ENCODE assay signal across 8 cellular contexts in genomic region chr1:89995595-89996397, GRCh38. TPM values are rescaled to one million over a fixed set of nuclear protein-coding genes. Genes with fewer than 3 reads are reported as not detected.
A peak's percentile ranks its signal among the peaks of the same experiment; 100 is the strongest.
DNase-seq lines count a peak whose midpoint lies in the region; ATAC-seq and TF ChIP-seq lines count a peak whose summit lies in the region.

No MANE protein-coding gene starts in this region.

- H3K36me3 ChIP-seq in iPS-15b (ENCODE audit: control insufficient read depth, insufficient read depth, low read length) (no peaks in the 10 kb centered on the region), smooth muscle cell (ENCODE audit: low read depth) (no peaks in the 10 kb centered on the region)

- no peaks in the 10 kb centered on the region for H3K9me3 Mint-ChIP-seq in activated naive CD8-positive, alpha-beta T cell treated with anti-CD3 and anti-CD28 coated beads for 36 hours

- peak overlapping the region; percentile 47 for H3K4me3 ChIP-seq in iPS-15b (ENCODE audit: low read depth, low read length)
- H3K4me3 ChIP-seq in smooth muscle cell = peak overlapping the region; percentile 88

- H3K27me3 ChIP-seq in iPS-15b (ENCODE audit: control insufficient read depth, insufficient read depth, low read length) (no peaks in the 10 kb centered on the region), smooth muscle cell (ENCODE audit: low read depth) (no peaks in the 10 kb centered on the region)

- H3F3A ChIP-seq in smooth muscle cell (ENCODE audit: low read depth) = peaks cover 15% of the 10 kb centered on the region

- peaks cover 26% of the 10 kb centered on the region for H3K36me3 Mint-ChIP-seq in activated naive CD8-positive, alpha-beta T cell treated with anti-CD3 and anti-CD28 coated beads for 36 hours

- peak overlapping the region; percentile 88 for H3K9ac ChIP-seq in iPS-15b (ENCODE audit: low read depth, low read length)
- peak overlapping the region; percentile 98 for H3K9ac ChIP-seq in smooth muscle cell (ENCODE audit: low read depth)

- peaks cover 8% of the 10 kb centered on the region for H3K4me1 ChIP-seq in iPS-15b (ENCODE audit: control insufficient read depth, insufficient read depth, low read length)
- peaks cover 42% of the 10 kb centered on the region for H3K4me1 ChIP-seq in smooth muscle cell (ENCODE audit: low read depth)

- peaks cover 31% of the 10 kb centered on the region for H3K4me1 Mint-ChIP-seq in activated naive CD8-positive, alpha-beta T cell treated with anti-CD3 and anti-CD28 coated beads for 36 hours

- 3% methylated on average over 15 of the region's 15 CpGs for WGBS in smooth muscle cell (ENCODE audit: low lambda C conversion rate)

- peaks cover 54% of the 10 kb centered on the region for H3K79me2 ChIP-seq in smooth muscle cell (ENCODE audit: low read depth)

- peak overlapping the region; percentile 90 for H3K4me2 ChIP-seq in smooth muscle cell

- peak overlapping the region; percentile 91 for H3K4me3 Mint-ChIP-seq in activated naive CD8-positive, alpha-beta T cell treated with anti-CD3 and anti-CD28 coated beads for 36 hours

- peak overlapping the region; percentile 98 for H3K27ac ChIP-seq in C4-2B
- H3K27ac ChIP-seq in smooth muscle cell (ENCODE audit: low read depth) = peak overlapping the region; percentile 91

- peaks cover 51% of the 10 kb centered on the region for H4K20me1 ChIP-seq in smooth muscle cell (ENCODE audit: low read depth)

- H2AFZ ChIP-seq in smooth muscle cell (ENCODE audit: low read depth) = peak overlapping the region; percentile 77

- no peaks in the 10 kb centered on the region for H3K27me3 Mint-ChIP-seq in activated naive CD8-positive, alpha-beta T cell treated with anti-CD3 and anti-CD28 coated beads for 36 hours

- no peak for ATAC-seq in GM19452 (IDR thresholded peaks at IDR 0.05; ENCODE audit: unreplicated experiment)
- ATAC-seq in GM21526 (IDR thresholded peaks at IDR 0.05; ENCODE audit: low FRiP score, unreplicated experiment) = no peak

- TF ChIP-seq CTCF in C4-2B (conservative IDR thresholded peaks at IDR 0.05) = no peak
- no peak for TF ChIP-seq CTCF in smooth muscle cell (IDR thresholded peaks at IDR 0.05; ENCODE audit: borderline replicate concordance, insufficient read depth, poor library complexity, severe bottlenecking)

- peak; percentile 61 for DNase-seq in HT-29 (ENCODE audit: low spot score)
- DNase-seq in activated naive CD8-positive, alpha-beta T cell treated with anti-CD3 and anti-CD28 coated beads for 36 hours = no peak
- no peak for DNase-seq in smooth muscle cell (lab: John Stamatoyannopoulos, UW; ENCODE audit: unreplicated experiment)
- no peak for DNase-seq in activated CD4-positive, alpha-beta T cell treated with anti-CD3 and anti-CD28 coated beads for 4 hours

- peak overlapping the region; percentile 84 for H3K27ac Mint-ChIP-seq in activated naive CD8-positive, alpha-beta T cell treated with anti-CD3 and anti-CD28 coated beads for 36 hours

- no peaks in the 10 kb centered on the region for H3K9me3 ChIP-seq in iPS-15b (ENCODE audit: control insufficient read depth, insufficient read depth, low read length)
- no peaks in the 10 kb centered on the region for H3K9me3 ChIP-seq in smooth muscle cell (replicated peaks; ENCODE audit: low read depth)

RNA-seq across cellular contexts. Expression of gene ZNF326, which starts 0.9 kb away (rescaled TPM):
- 4.4 and 6.8 TPM in 2 replicates for total RNA-seq in HT-29 (2014; rRNA removed; shearing (Covaris generic))
- total RNA-seq in activated naive CD8-positive, alpha-beta T cell treated with anti-CD3 and anti-CD28 coated beads for 36 hours = 10 to 100 TPM; 26.8 to 28.1 TPM
- total RNA-seq in smooth muscle cell = 11.3 and 12.8 TPM in 2 replicates
- polyA plus RNA-seq in smooth muscle cell = 7.7 and 11.9 TPM in 2 replicates
